In genomic region chr17:73969956-73970355, GRCh38 we compare ENCODE assay signal across 13 cellular contexts.
DNase-seq lines count a peak whose midpoint lies in the region; ATAC-seq and TF ChIP-seq lines count a peak whose summit lies in the region.
"Had no signal": no experiment of that assay in that cellular context is flagged by ENCODE, and none has a peak within 500 bp of the region (broad histone marks: within the 10 kb centered on the region; RNA-seq: fewer than 3 reads in every experiment).

No MANE protein-coding gene starts in this region.

- TF ChIP-seq EP300 in transverse colon (IDR thresholded peaks at IDR 0.05; ENCODE audit: low read depth): no peak

- ATAC-seq in right lobe of liver (peak; percentile 51 to 85 (median 64)), GM19023 (IDR thresholded peaks at IDR 0.05; ENCODE audit: unreplicated experiment) (no peak)
- ATAC-seq: activated naive CD4-positive, alpha-beta T cell treated with anti-CD3 and anti-CD28 coated beads, Interleukin-2, amount 50 U/mL, for 72 hours had no signal

- H3K9me3 ChIP-seq in right lobe of liver (no peaks in the 10 kb centered on the region), transverse colon (no peaks in the 10 kb centered on the region)
- H3K9me3 ChIP-seq: SK-N-SH had no signal

- H3K4me3 ChIP-seq in right lobe of liver (no peak overlapping the region), transverse colon (no peak overlapping the region)

- H3K27ac ChIP-seq in right lobe of liver (no peak overlapping the region), transverse colon (no peak overlapping the region)

- intact Hi-C loops in right lobe of liver (cut with DNase I): no loop called here
- intact Hi-C loops in transverse colon (cut with DNase I; ENCODE audit: low total_unique reads): no loop called here

- H3K27me3 ChIP-seq in right lobe of liver (no peaks in the 10 kb centered on the region), transverse colon (peaks cover 41% of the 10 kb centered on the region)

- H3K4me1 ChIP-seq in right lobe of liver (no peaks in the 10 kb centered on the region), transverse colon (no peaks in the 10 kb centered on the region)

- H3K36me3 ChIP-seq in right lobe of liver (no peaks in the 10 kb centered on the region), transverse colon (no peaks in the 10 kb centered on the region)

- no peak for TF ChIP-seq CTCF in right lobe of liver (IDR thresholded peaks at IDR 0.05)
- no peak for TF ChIP-seq CTCF in transverse colon (IDR thresholded peaks at IDR 0.05)

- in situ Hi-C loops in transverse colon (cut with MboI; ENCODE audit: low pct_ligation_motif_present in 1 of 4, low pct_unique_long_range_greater_than_20kb in 1 of 4, low sequenced_read_pairs in 3 of 4): no loop called here

- DNase-seq in NK-92 treated with Interleukin-12 subunit alpha and Interleukin-12 subunit beta, amount 100 ng/mL, for 24 hours (lab: John Stamatoyannopoulos, UW): peak; percentile 15
- DNase-seq in NK-92 (lab: John Stamatoyannopoulos, UW; ENCODE audit: unreplicated experiment): no peak
- DNase-seq in SKM-1 treated with dmso at 0.1 percent for 144 hours (lab: John Stamatoyannopoulos, UW; ENCODE audit: unreplicated experiment): peak; percentile 98
- peak in 1 of 3 donors; percentile 54 for DNase-seq in right lobe of liver
- DNase-seq in transverse colon: peak; percentile 22
- no peak for DNase-seq in NCI-H1436 treated with DMSO at 0.1 percent for 48 hours (lab: John Stamatoyannopoulos, UW)
- no peak for DNase-seq in OCI-M2 (lab: John Stamatoyannopoulos, UW; ENCODE audit: unreplicated experiment)
- DNase-seq: 8988T; activated CD8-positive, alpha-beta memory T cell treated with anti-CD3 and anti-CD28 coated beads, Interleukin-2, amount 50 U/mL, for 48 hours; NCI-H2029 treated with DMSO at 0.1 percent for 48 hours; SK-N-SH had no signal

- WGBS in right lobe of liver (ENCODE audit: insufficient coverage, low coverage, low lambda C conversion rate, missing lambda C conversion rate): 24% methylated on average over 7 of the region's 7 CpGs
- 67% methylated on average over 7 of the region's 7 CpGs; no CpG with 5 or more reads in 1 of the 2 donors for WGBS in transverse colon (ENCODE audit: low coverage in 1 of 2), 2 donors

- TF ChIP-seq POLR2A in right lobe of liver (IDR thresholded peaks at IDR 0.05) (no peak), transverse colon (IDR thresholded peaks at IDR 0.05) (no peak)

Comparison
In these comparisons a context has a peak if more than half of its experiments do, and no peak if none do; other contexts are left out.
1. DNase-seq: peak in NK-92 treated with Interleukin-12 subunit alpha and Interleukin-12 subunit beta, amount 100 ng/mL, for 24 hours (single experiment), SKM-1 treated with dmso at 0.1 percent for 144 hours (single experiment) and transverse colon (single experiment); none in NK-92 (single experiment), NCI-H1436 treated with DMSO at 0.1 percent for 48 hours (single experiment) and OCI-M2 (single experiment).